Comparison of ENCODE assay signal across 30 cellular contexts in the genomic region with DNA sequence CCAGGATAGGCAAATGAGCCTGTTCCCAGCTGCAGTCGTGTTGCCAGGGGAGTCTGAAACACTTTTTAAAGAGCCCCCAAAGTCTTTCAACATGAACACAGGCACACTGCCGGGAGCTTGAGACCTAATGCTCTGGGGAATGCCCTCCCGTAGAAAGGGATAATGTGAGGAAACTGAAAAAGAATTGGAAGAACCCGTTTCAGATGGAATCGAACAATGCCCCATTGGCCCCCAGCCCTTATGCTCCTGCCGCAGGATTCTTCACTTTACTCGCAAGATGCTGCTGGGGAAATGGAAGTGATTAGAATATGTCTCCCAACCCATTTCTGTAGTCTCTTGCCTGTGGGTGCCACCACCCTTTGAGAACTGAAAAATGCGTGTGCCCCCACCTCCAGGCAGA.
DNase-seq lines count a peak whose midpoint lies in the region; ATAC-seq and TF ChIP-seq lines count a peak whose summit lies in the region.
"Had no signal": no experiment of that assay in that cellular context is flagged by ENCODE, and none has a peak within 500 bp of the region (broad histone marks: within the 10 kb centered on the region; RNA-seq: fewer than 3 reads in every experiment).

No MANE protein-coding gene starts in this region.

- RAD21 ChIA-PET in HCT116 (lab: Charles Lee; ENCODE audit: low non-redundant PET in 1 of 2, low total read pairs in 2 of 2, uncharacterized antibody in 2 of 2, unreplicated experiment in 2 of 2): interaction anchor here in 1 of 2 experiments (0.7 kb wide), 1 partner anchor 30 kb away, joined by 3 read pairs; no protein-coding TSS in a partner anchor

- H3K4me2 ChIP-seq in HCT116 (ENCODE audit: low read length): peak overlapping the region; percentile 56

- no peaks in the 10 kb centered on the region for H3K9me2 ChIP-seq in HCT116 (ENCODE audit: insufficient read depth)

- no peaks in the 10 kb centered on the region for H3K9me3 ChIP-seq in HCT116 (ENCODE audit: control insufficient read depth in 1 of 2, insufficient read depth in 1 of 2, low read depth in 1 of 2, low read length in 2 of 2)
- no peaks in the 10 kb centered on the region for H3K9me3 ChIP-seq in SJSA1 (replicated peaks)
- no peaks in the 10 kb centered on the region for H3K9me3 ChIP-seq in left lung
- H3K9me3 ChIP-seq in stomach: no peaks in the 10 kb centered on the region
- H3K9me3 ChIP-seq: colonic mucosa, right lobe of liver, thoracic aorta had no signal

- no peak for TF ChIP-seq RAD21 in HCT116 (IDR thresholded peaks at IDR 0.05; ENCODE audit: low read depth)

- H3K79me2 ChIP-seq in HCT116 (ENCODE audit: insufficient read depth, low read length): no peaks in the 10 kb centered on the region

- no peak overlapping the region for H3K9ac ChIP-seq in HCT116 (ENCODE audit: low read length)

- intact Hi-C loops in HCT116 (cut with micrococcal nuclease) (no loop called here), left lung (cut with DNase I) (no loop called here), stomach (cut with DNase I; ENCODE audit: low total_unique reads) (no loop called here)

- no peak for TF ChIP-seq EP300 in stomach (IDR thresholded peaks at IDR 0.05)

- no TSS peak for BruUV-seq in HCT116 (replicated peaks; lab: Mats Ljungman, UMichigan)

- no peaks in the 10 kb centered on the region for H4K20me1 ChIP-seq in HCT116 (ENCODE audit: insufficient read depth)

- H2AFZ ChIP-seq in HCT116 (ENCODE audit: low read depth, low read length, poor library complexity, severe bottlenecking): peak overlapping the region; percentile 27

- TF ChIP-seq POLR2A in HCT116 (IDR thresholded peaks at IDR 0.05; ENCODE audit: borderline replicate concordance, extremely low read depth, insufficient read depth, insufficient read length) (no peak), stomach (IDR thresholded peaks at IDR 0.05) (no peak)

- H3K4me3 ChIP-seq in HCT116 (replicated peaks in 1 of 2; ENCODE audit: low read depth in 1 of 2, low read length in 2 of 2): no peak overlapping the region
- H3K4me3 ChIP-seq in SJSA1: no peak overlapping the region
- H3K4me3 ChIP-seq in left lung: no peak overlapping the region
- H3K4me3 ChIP-seq in stomach: no peak overlapping the region
- H3K4me3 ChIP-seq: colonic mucosa, lung, right lobe of liver, thoracic aorta had no signal

- H3K27ac ChIP-seq in HCT116 (ENCODE audit: low read depth, low read length) (peak overlapping the region; percentile 36; the same call in 1 of the 2 replicates), SJSA1 (peak overlapping the region; percentile 53), left lung (peak overlapping the region; percentile 23 to 37), stomach (peak overlapping the region; percentile 50 to 85 (median 76))
- H3K27ac ChIP-seq: colonic mucosa, right lobe of liver had no signal

- H3K36me3 ChIP-seq in HCT116 (ENCODE audit: control insufficient read depth in 1 of 2, insufficient read depth in 2 of 2, low read length in 2 of 2) (no peaks in the 10 kb centered on the region), SJSA1 (no peaks in the 10 kb centered on the region), left lung (no peaks in the 10 kb centered on the region), stomach (no peaks in the 10 kb centered on the region)
- H3K36me3 ChIP-seq: colonic mucosa, right lobe of liver, thoracic aorta had no signal

- TF ChIP-seq CTCF in HCT116 (IDR thresholded peaks at IDR 0.05 in 2 of 3, conservative IDR thresholded peaks at IDR 0.05 in 1 of 3; ENCODE audit: borderline replicate concordance in 1 of 3, insufficient read depth in 1 of 3, low read depth in 2 of 3, low read length in 2 of 3) (no peak), left lung (IDR thresholded peaks at IDR 0.05) (no peak), stomach (IDR thresholded peaks at IDR 0.05) (no peak)

- peaks cover 14 to 20% of the 10 kb centered on the region in 2 experiments for H3K4me1 ChIP-seq in HCT116 (ENCODE audit: control insufficient read depth in 1 of 2, insufficient read depth in 2 of 2, low read length in 2 of 2)
- peaks cover 18% of the 10 kb centered on the region for H3K4me1 ChIP-seq in SJSA1 (replicated peaks)
- no peaks in the 10 kb centered on the region for H3K4me1 ChIP-seq in left lung
- H3K4me1 ChIP-seq in stomach: peaks cover 0 to 18% (median 3%) of the 10 kb centered on the region in 4 donors
- H3K4me1 ChIP-seq: colonic mucosa, right lobe of liver had no signal

- WGBS in stomach, 5 donors: 56 to 83% (median 79%) methylated on average over 8 of the region's 8 CpGs

- DNase-seq in HCT116 (ENCODE audit: low read depth, low spot score) (no peak), SJSA1 (ENCODE audit: low read depth in 1 of 2, low spot score in 2 of 2) (no peak), left lung (no peak), stomach (no peak), COLO668 (lab: John Stamatoyannopoulos, UW; ENCODE audit: unreplicated experiment) (no peak), cerebellar cortex (ENCODE audit: low spot score) (no peak), germinal center (ENCODE audit: low spot score) (no peak), glomerular visceral epithelial cell (ENCODE audit: extremely low spot score) (no peak)
- DNase-seq: activated CD4-positive, alpha-beta T cell treated with anti-CD3 and anti-CD28 coated beads for 48 hours; activated effector memory CD4-positive, alpha-beta T cell treated with Interleukin-2 at 50 U/mL for 16 hours; activated naive CD8-positive, alpha-beta T cell treated with anti-CD3 and anti-CD28 coated beads for 36 hours; activated T-cell treated with anti-CD3 and anti-CD28 coated beads for 4 hours; anterior cingulate cortex; CD8-positive, alpha-beta memory T cell; effector memory CD4-positive, alpha-beta T cell; erythroblast; H9; head of caudate nucleus; kidney; NCI-H146; NCI-H446; NCI-H748 treated with DMSO at 0.1 percent for 48 hours; posterior cingulate gyrus; right lobe of liver; RPMI8226; stimulated activated CD8-positive, alpha-beta memory T cell treated with anti-CD3 and anti-CD28 coated beads, Interleukin-4, amount 100 ng/mL, for 48 hours; T-cell had no signal

- H3K27me3 ChIP-seq in HCT116 (ENCODE audit: insufficient read depth, low read length) (no peaks in the 10 kb centered on the region), SJSA1 (replicated peaks) (no peaks in the 10 kb centered on the region), left lung (no peaks in the 10 kb centered on the region), stomach (no peaks in the 10 kb centered on the region)
- H3K27me3 ChIP-seq: colonic mucosa, right lobe of liver had no signal

- ATAC-seq in HCT116 (peak; percentile 31), left lung (no peak)
- ATAC-seq: T-cell had no signal

- POLR2A ChIA-PET in HCT116 (lab: Charles Lee): no interaction called here

- CTCF ChIA-PET in HCT116 (lab: Charles Lee): interaction anchor here (1.3 kb wide), 2 partner anchors 14 to 35 kb away, joined by 3 to 4 read pairs; no protein-coding TSS in a partner anchor

TF ChIP-seq in HCT116, 20 proteins besides CTCF, POLR2A, EP300 and RAD21:
- TF ChIP-seq, protein P1, sequence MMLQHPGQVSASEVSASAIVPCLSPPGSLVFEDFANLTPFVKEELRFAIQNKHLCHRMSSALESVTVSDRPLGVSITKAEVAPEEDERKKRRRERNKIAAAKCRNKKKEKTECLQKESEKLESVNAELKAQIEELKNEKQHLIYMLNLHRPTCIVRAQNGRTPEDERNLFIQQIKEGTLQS (IDR thresholded peaks at IDR 0.05): no peak
- no peak for TF ChIP-seq EZH2phosphoT487 (IDR thresholded peaks at IDR 0.05; ENCODE audit: borderline replicate concordance)
- TF ChIP-seq SRF (IDR thresholded peaks at IDR 0.05; ENCODE audit: low read depth): no peak
- no peak for TF ChIP-seq YY1 (IDR thresholded peaks at IDR 0.05; ENCODE audit: extremely low read depth, insufficient replicate concordance, low read depth, low read length)
- TF ChIP-seq, protein P2, sequence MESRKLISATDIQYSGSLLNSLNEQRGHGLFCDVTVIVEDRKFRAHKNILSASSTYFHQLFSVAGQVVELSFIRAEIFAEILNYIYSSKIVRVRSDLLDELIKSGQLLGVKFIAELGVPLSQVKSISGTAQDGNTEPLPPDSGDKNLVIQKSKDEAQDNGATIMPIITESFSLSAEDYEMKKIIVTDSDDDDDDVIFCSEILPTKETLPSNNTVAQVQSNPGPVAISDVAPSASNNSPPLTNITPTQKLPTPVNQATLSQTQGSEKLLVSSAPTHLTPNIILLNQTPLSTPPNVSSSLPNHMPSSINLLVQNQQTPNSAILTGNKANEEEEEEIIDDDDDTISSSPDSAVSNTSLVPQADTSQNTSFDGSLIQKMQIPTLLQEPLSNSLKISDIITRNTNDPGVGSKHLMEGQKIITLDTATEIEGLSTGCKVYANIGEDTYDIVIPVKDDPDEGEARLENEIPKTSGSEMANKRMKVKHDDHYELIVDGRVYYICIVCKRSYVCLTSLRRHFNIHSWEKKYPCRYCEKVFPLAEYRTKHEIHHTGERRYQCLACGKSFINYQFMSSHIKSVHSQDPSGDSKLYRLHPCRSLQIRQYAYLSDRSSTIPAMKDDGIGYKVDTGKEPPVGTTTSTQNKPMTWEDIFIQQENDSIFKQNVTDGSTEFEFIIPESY (IDR thresholded peaks at IDR 0.05; ENCODE audit: extremely low read depth, insufficient replicate concordance, low read length): no peak
TF ChIP-seq in HCT116: peak in this region for 0.
